ENCODE assay signal across 1 cellular context in genomic region chr15:42502472-42502871, GRCh38.
TF ChIP-seq lines count a peak whose summit lies in the region.

No MANE protein-coding gene starts in this region.

TF ChIP-seq in HEK293, 187 proteins besides CTCF, POLR2A, EP300 and RAD21 (continued from another document):
- peak; percentile 44 for TF ChIP-seq PRDM10 (tag by site-specific recombination; IDR thresholded peaks at IDR 0.05)
- no peak for TF ChIP-seq ZNF664 (tag by site-specific recombination; IDR thresholded peaks at IDR 0.05)
- TF ChIP-seq ZNF639 (tag by site-specific recombination; IDR thresholded peaks at IDR 0.05), result no peak
- no peak for TF ChIP-seq TRIM28 (IDR thresholded peaks at IDR 0.05; ENCODE audit: borderline replicate concordance, low read length)
- no peak for TF ChIP-seq ZNF777 (tag by site-specific recombination; IDR thresholded peaks at IDR 0.05; ENCODE audit: borderline replicate concordance)
